ENCODE assay signal across 10 cellular contexts in the genomic region with DNA sequence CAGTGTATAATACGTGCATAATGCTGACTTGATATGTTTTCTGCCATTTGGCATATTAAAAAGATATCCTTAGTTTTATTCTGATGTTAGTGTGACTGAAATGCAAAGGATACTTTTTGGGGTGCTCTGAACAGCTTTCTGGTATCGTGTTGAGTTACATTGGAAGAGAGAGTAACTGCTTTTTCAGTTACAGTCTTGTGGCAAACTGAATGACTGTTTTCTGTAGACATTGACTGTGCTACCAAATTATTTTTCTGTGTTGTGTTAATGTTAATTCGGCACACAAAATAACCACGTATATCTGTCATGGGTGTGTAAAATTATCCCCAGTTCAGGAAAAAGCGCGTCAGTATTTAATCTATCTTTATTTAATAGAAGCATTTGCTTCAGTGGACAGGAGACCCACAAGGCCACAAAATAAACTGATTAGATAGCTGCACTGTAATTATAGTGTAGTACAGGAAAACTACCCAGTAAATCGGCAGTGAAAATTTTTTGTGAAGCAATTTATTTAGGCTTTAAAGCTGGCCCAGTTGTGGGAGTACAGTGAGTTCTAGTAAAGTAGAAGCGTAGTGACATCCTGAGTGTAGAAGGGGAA. TPM values are rescaled to one million over a fixed set of nuclear protein-coding genes. Genes with fewer than 3 reads are reported as not detected.
DNase-seq lines count a peak whose midpoint lies in the region; ATAC-seq and TF ChIP-seq lines count a peak whose summit lies in the region.
"Had no signal": no experiment of that assay in that cellular context is flagged by ENCODE, and none has a peak within 500 bp of the region (broad histone marks: within the 10 kb centered on the region; RNA-seq: fewer than 3 reads in every experiment).

No MANE protein-coding gene starts in this region.

- no peak overlapping the region for H3K27ac ChIP-seq in fibroblast of lung (ENCODE audit: insufficient read depth, low read length)
- H3K27ac ChIP-seq: ascending aorta had no signal

- no peaks in the 10 kb centered on the region for H3K27me3 Mint-ChIP-seq in activated T-cell treated with anti-CD3 and anti-CD28 coated beads, Interleukin-2, amount 50 U/mL, for 24 hours
- H3K27me3 Mint-ChIP-seq in T-helper 1 cell treated with Interleukin-12 subunit alpha and Interleukin-12 subunit beta and Interleukin-4 antibody, amounts not matched to agents 30 μg/mL and 1 μg/mL, for 36 hours (ENCODE audit: low read depth), result peaks cover 3% of the 10 kb centered on the region
- peaks cover 3 to 6% of the 10 kb centered on the region in 2 donors for H3K27me3 Mint-ChIP-seq in stimulated activated naive B cell treated with anti-CD40 and anti-IgM and Interleukin-4, amounts not matched to agents 10 μg/mL and 1 μg/mL and 100 μg/mL, for 72 hours

- H3K9ac ChIP-seq in fibroblast of lung (ENCODE audit: insufficient read depth, low read length), result no peak overlapping the region

- H4K20me1 ChIP-seq in fibroblast of lung (ENCODE audit: control insufficient read depth, extremely low read depth, insufficient read depth, low read length), result no peaks in the 10 kb centered on the region

- H3K4me3 ChIP-seq in fibroblast of lung (replicated peaks in 1 of 4; ENCODE audit: control extremely low read depth in 1 of 4, insufficient read depth in 1 of 4, low read depth in 3 of 4, low read length in 4 of 4), result peak overlapping the region in 2 of 4 experiments; percentile 41 to 52

- H3K4me1 Mint-ChIP-seq in activated T-cell treated with anti-CD3 and anti-CD28 coated beads, Interleukin-2, amount 50 U/mL, for 24 hours (ENCODE audit: low read depth), result peaks cover 64% of the 10 kb centered on the region
- H3K4me1 Mint-ChIP-seq in T-helper 1 cell treated with Interleukin-12 subunit alpha and Interleukin-12 subunit beta and Interleukin-4 antibody, amounts not matched to agents 30 μg/mL and 1 μg/mL, for 36 hours (ENCODE audit: low read depth), result peaks cover 51% of the 10 kb centered on the region
- H3K4me1 Mint-ChIP-seq in stimulated activated effector memory CD8-positive, alpha-beta T cell treated with anti-CD3 and anti-CD28 coated beads, Interleukin-12 subunit alpha, Interleukin-12 subunit beta, amount 100 ng/mL, for 72 hours, result peaks cover 46% of the 10 kb centered on the region
- H3K4me1 Mint-ChIP-seq in stimulated activated naive B cell treated with anti-CD40 and anti-IgM and Interleukin-4, amounts not matched to agents 10 μg/mL and 1 μg/mL and 100 μg/mL, for 72 hours, result peaks cover 35 to 50% of the 10 kb centered on the region in 2 donors

- peaks cover 44% of the 10 kb centered on the region for H3K36me3 Mint-ChIP-seq in activated T-cell treated with anti-CD3 and anti-CD28 coated beads, Interleukin-2, amount 50 U/mL, for 24 hours (ENCODE audit: low read depth)
- peaks cover 4% of the 10 kb centered on the region for H3K36me3 Mint-ChIP-seq in T-helper 1 cell treated with Interleukin-12 subunit alpha and Interleukin-12 subunit beta and Interleukin-4 antibody, amounts not matched to agents 30 μg/mL and 1 μg/mL, for 36 hours (ENCODE audit: low read depth)
- H3K36me3 Mint-ChIP-seq in stimulated activated effector memory CD8-positive, alpha-beta T cell treated with anti-CD3 and anti-CD28 coated beads, Interleukin-12 subunit alpha, Interleukin-12 subunit beta, amount 100 ng/mL, for 72 hours, result peaks cover 13% of the 10 kb centered on the region
- H3K36me3 Mint-ChIP-seq in stimulated activated naive B cell treated with anti-CD40 and anti-IgM and Interleukin-4, amounts not matched to agents 10 μg/mL and 1 μg/mL and 100 μg/mL, for 72 hours, result peaks cover 10 to 20% of the 10 kb centered on the region in 2 donors

- TF ChIP-seq CTCF in fibroblast of lung (conservative IDR thresholded peaks at IDR 0.05 in 1 of 2, IDR thresholded peaks at IDR 0.05 in 1 of 2; ENCODE audit: low read depth in 1 of 2, low read length in 2 of 2), result no peak

- H3K4me2 ChIP-seq in fibroblast of lung (ENCODE audit: extremely low read depth, insufficient read depth, low read length), result peak overlapping the region; percentile 68

- H3K79me2 ChIP-seq in fibroblast of lung (ENCODE audit: control insufficient read depth, insufficient read depth, low read length), result peaks cover 52% of the 10 kb centered on the region

- peaks cover 4% of the 10 kb centered on the region for H3K9me3 Mint-ChIP-seq in activated T-cell treated with anti-CD3 and anti-CD28 coated beads, Interleukin-2, amount 50 U/mL, for 24 hours
- H3K9me3 Mint-ChIP-seq in T-helper 1 cell treated with Interleukin-12 subunit alpha and Interleukin-12 subunit beta and Interleukin-4 antibody, amounts not matched to agents 30 μg/mL and 1 μg/mL, for 36 hours, result no peaks in the 10 kb centered on the region
- H3K9me3 Mint-ChIP-seq in stimulated activated effector memory CD8-positive, alpha-beta T cell treated with anti-CD3 and anti-CD28 coated beads, Interleukin-12 subunit alpha, Interleukin-12 subunit beta, amount 100 ng/mL, for 72 hours, result no peaks in the 10 kb centered on the region
- peaks cover 0 to 1% of the 10 kb centered on the region in 2 donors for H3K9me3 Mint-ChIP-seq in stimulated activated naive B cell treated with anti-CD40 and anti-IgM and Interleukin-4, amounts not matched to agents 10 μg/mL and 1 μg/mL and 100 μg/mL, for 72 hours

- H3K36me3 ChIP-seq in fibroblast of lung (ENCODE audit: control insufficient read depth, insufficient read depth, low read length), result no peaks in the 10 kb centered on the region
- H3K36me3 ChIP-seq: ascending aorta, gastroesophageal sphincter had no signal

- no peaks in the 10 kb centered on the region for H3K27me3 ChIP-seq in fibroblast of lung (ENCODE audit: control insufficient read depth, insufficient read depth, low read length)
- H3K27me3 ChIP-seq: ascending aorta, gastroesophageal sphincter had no signal

- no peak for DNase-seq in activated T-cell treated with anti-CD3 and anti-CD28 coated beads, Interleukin-2, amount 50 U/mL, for 24 hours
- DNase-seq in activated T-cell treated with anti-CD3 and anti-CD28 coated beads, Interleukin-2, amount 50 U/mL, for 48 hours, result no peak
- no peak for DNase-seq in fibroblast of lung (ENCODE audit: low read depth in 2 of 2)
- no peak for DNase-seq in stimulated activated effector memory CD8-positive, alpha-beta T cell treated with anti-CD3 and anti-CD28 coated beads, Interleukin-12 subunit alpha, Interleukin-12 subunit beta, amount 100 ng/mL, for 72 hours (ENCODE audit: low spot score in 2 of 2)
- DNase-seq in hypothalamus (lab: John Stamatoyannopoulos, UW), result no peak
- DNase-seq in stimulated activated naive B cell treated with anti-CD40 and anti-IgM and Interleukin-4, amounts not matched to agents 10 μg/mL and 1 μg/mL and 100 μg/mL, for 72 hours, result no peak
- no peak for DNase-seq in SW480 (ENCODE audit: low spot score)

- H2AFZ ChIP-seq in fibroblast of lung (ENCODE audit: low read length), result no peak overlapping the region

- peak overlapping the region; percentile 67 for H3K4me3 Mint-ChIP-seq in activated T-cell treated with anti-CD3 and anti-CD28 coated beads, Interleukin-2, amount 50 U/mL, for 24 hours
- peak overlapping the region; percentile 60 for H3K4me3 Mint-ChIP-seq in T-helper 1 cell treated with Interleukin-12 subunit alpha and Interleukin-12 subunit beta and Interleukin-4 antibody, amounts not matched to agents 30 μg/mL and 1 μg/mL, for 36 hours
- peak overlapping the region; percentile 88 for H3K4me3 Mint-ChIP-seq in stimulated activated effector memory CD8-positive, alpha-beta T cell treated with anti-CD3 and anti-CD28 coated beads, Interleukin-12 subunit alpha, Interleukin-12 subunit beta, amount 100 ng/mL, for 72 hours
- no peak overlapping the region for H3K4me3 Mint-ChIP-seq in stimulated activated naive B cell treated with anti-CD40 and anti-IgM and Interleukin-4, amounts not matched to agents 10 μg/mL and 1 μg/mL and 100 μg/mL, for 72 hours

- H3K9me3 ChIP-seq in fibroblast of lung (ENCODE audit: control insufficient read depth, insufficient read depth, low read depth, low read length), result no peaks in the 10 kb centered on the region
- H3K9me3 ChIP-seq: ascending aorta, gastroesophageal sphincter had no signal

- peaks cover 3% of the 10 kb centered on the region for H3K4me1 ChIP-seq in fibroblast of lung (ENCODE audit: control insufficient read depth, extremely low read depth, insufficient read depth, low read length)

- peak overlapping the region; percentile 87 for H3K27ac Mint-ChIP-seq in activated T-cell treated with anti-CD3 and anti-CD28 coated beads, Interleukin-2, amount 50 U/mL, for 24 hours
- peak overlapping the region; percentile 70 for H3K27ac Mint-ChIP-seq in T-helper 1 cell treated with Interleukin-12 subunit alpha and Interleukin-12 subunit beta and Interleukin-4 antibody, amounts not matched to agents 30 μg/mL and 1 μg/mL, for 36 hours
- peak overlapping the region; percentile 82 for H3K27ac Mint-ChIP-seq in stimulated activated effector memory CD8-positive, alpha-beta T cell treated with anti-CD3 and anti-CD28 coated beads, Interleukin-12 subunit alpha, Interleukin-12 subunit beta, amount 100 ng/mL, for 72 hours
- no peak overlapping the region for H3K27ac Mint-ChIP-seq in stimulated activated naive B cell treated with anti-CD40 and anti-IgM and Interleukin-4, amounts not matched to agents 10 μg/mL and 1 μg/mL and 100 μg/mL, for 72 hours

- ATAC-seq in stimulated activated effector memory CD8-positive, alpha-beta T cell treated with anti-CD3 and anti-CD28 coated beads, Interleukin-12 subunit alpha, Interleukin-12 subunit beta, amount 100 ng/mL, for 72 hours, result peak; percentile 19
- no peak for ATAC-seq in stimulated activated naive B cell treated with anti-CD40 and anti-IgM and Interleukin-4, amounts not matched to agents 10 μg/mL and 1 μg/mL and 100 μg/mL, for 72 hours (replicated peaks)
- ATAC-seq: gastroesophageal sphincter had no signal

RNA-seq across cellular contexts. Expression of gene URI1, which starts 2.5 kb away (rescaled TPM):
- 60.4 and 62.6 TPM in 2 replicates for total RNA-seq in fibroblast of lung
- 71.8 and 77.4 TPM in 2 replicates for polyA plus RNA-seq in fibroblast of lung
- 41.9 and 45.0 TPM in 2 replicates for polyA plus RNA-seq in fibroblast of lung (2012)
- polyA minus RNA-seq in fibroblast of lung (ENCODE audit: low replicate concordance), result 35.1 and 37.8 TPM in 2 replicates

Comparison
In these comparisons a context has a peak if more than half of its experiments do, and no peak if none do; other contexts are left out.
1. H3K4me3 Mint-ChIP-seq: peak in activated T-cell treated with anti-CD3 and anti-CD28 coated beads, Interleukin-2, amount 50 U/mL, for 24 hours (single experiment), T-helper 1 cell treated with Interleukin-12 subunit alpha and Interleukin-12 subunit beta and Interleukin-4 antibody, amounts not matched to agents 30 μg/mL and 1 μg/mL, for 36 hours (single experiment) and stimulated activated effector memory CD8-positive, alpha-beta T cell treated with anti-CD3 and anti-CD28 coated beads, Interleukin-12 subunit alpha, Interleukin-12 subunit beta, amount 100 ng/mL, for 72 hours (single experiment); none in stimulated activated naive B cell treated with anti-CD40 and anti-IgM and Interleukin-4, amounts not matched to agents 10 μg/mL and 1 μg/mL and 100 μg/mL, for 72 hours (0 of 2).